In the genomic region with DNA sequence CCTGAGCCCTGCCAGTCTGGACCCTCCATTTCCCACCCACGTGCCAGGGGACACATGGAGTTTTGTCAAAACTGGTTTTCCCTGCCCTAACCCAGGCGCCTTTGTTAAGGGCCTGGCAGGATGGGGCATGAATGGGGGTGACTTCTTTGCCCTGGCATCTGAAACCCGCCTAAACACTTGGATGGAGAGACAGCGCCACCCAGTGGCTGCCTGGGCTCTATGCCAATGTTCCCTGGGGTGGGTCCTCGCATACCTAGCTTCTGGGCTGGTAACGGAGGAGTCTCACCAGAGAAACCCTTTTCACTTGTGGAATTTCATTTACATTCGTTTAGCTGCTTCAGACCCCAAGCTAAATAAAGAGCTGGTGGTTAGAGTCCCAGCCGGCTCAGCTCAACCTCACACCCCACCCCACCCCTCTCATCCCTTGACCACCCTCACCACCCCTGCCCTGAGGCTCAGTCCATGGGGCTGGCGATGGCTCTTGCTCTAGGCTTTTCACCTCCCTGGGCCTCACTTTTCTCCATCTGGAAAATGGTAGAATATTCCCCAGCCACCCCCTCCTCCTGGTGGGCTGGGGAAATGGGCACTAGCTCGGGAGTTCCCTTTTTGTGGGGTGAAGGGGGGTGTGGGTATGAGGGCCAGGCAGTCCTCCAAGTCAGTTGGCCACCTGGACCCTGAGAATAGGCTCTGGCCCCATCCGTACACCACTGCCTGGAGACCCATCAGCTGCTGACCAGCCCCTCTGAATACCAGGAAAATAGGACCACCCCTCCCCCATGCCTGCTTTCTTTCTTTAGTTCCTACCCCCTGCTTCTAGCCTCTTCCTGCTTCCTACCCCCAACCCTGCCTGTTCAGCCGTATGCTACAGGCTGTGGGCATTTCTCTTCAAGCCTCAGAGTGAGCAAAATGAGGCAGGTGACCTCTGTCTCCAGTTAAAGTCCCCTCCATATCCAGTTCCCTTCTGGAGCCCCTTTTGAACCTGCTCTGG, we compare ENCODE assay signal across 8 cellular contexts. TPM values are rescaled to one million over a fixed set of nuclear protein-coding genes. Genes with fewer than 3 reads are reported as not detected.
A peak's percentile ranks its signal among the peaks of the same experiment; 100 is the strongest.
DNase-seq lines count a peak whose midpoint lies in the region; ATAC-seq, FAIRE-seq and TF ChIP-seq lines count a peak whose summit lies in the region.

No MANE protein-coding gene starts in this region.

- 15% methylated on average over 6 of the region's 12 CpGs for WGBS in A549 (ENCODE audit: missing lambda C conversion rate)

- intact Hi-C loops in posterior vena cava (cut with DNase I) (loop anchor here (5.0 to 10.0 kb wide), 2 partner anchors 162 to 395 kb away; a partner anchor contains a TSS), uterus (cut with DNase I; ENCODE audit: low total_unique reads) (loop anchor here (10.0 kb wide), 1 partner anchor 398 kb away; a partner anchor contains a TSS)

- POLR2A ChIA-PET in A549 (lab: Yijun Ruan, JAX): interaction anchor here (1.3 to 3.5 kb wide), 2 partner anchors 387 to 394 kb away, joined by 3 to 26 read pairs; a partner anchor contains a TSS

- peak; percentile 91 to 96 for ATAC-seq in A549
- ATAC-seq in activated naive CD4-positive, alpha-beta T cell treated with anti-CD3 and anti-CD28 coated beads, Interleukin-2, amount 50 U/mL, for 72 hours: peak; percentile 63 to 88

- peak; percentile 66 to 79 for DNase-seq in A549 (ENCODE audit: low read depth in 1 of 2, low spot score in 1 of 2)
- DNase-seq in GM18507 (ENCODE audit: extremely low spot score, insufficient read length, low read depth): peak; percentile 9
- DNase-seq in LHCN-M2 (ENCODE audit: low read depth): peak; percentile 32
- DNase-seq in SK-N-MC (ENCODE audit: low read depth, low spot score): peak; percentile 70
- peak; percentile 54 to 74 for DNase-seq in activated naive CD4-positive, alpha-beta T cell treated with anti-CD3 and anti-CD28 coated beads, Interleukin-2, amount 50 U/mL, for 72 hours (ENCODE audit: low spot score in 2 of 2)
- peak; percentile 80 for DNase-seq in cardiac muscle cell (ENCODE audit: low read depth in 1 of 2, low spot score in 1 of 2)
- DNase-seq in posterior vena cava (ENCODE audit: low spot score): peak; percentile 88
- DNase-seq in uterus: peak; percentile 53 to 66

- no peak overlapping the region for H3K27ac Mint-ChIP-seq in activated naive CD4-positive, alpha-beta T cell treated with anti-CD3 and anti-CD28 coated beads, Interleukin-2, amount 50 U/mL, for 72 hours

- TF ChIP-seq POLR2A in A549 (IDR thresholded peaks at IDR 0.05; ENCODE audit: low read length) (no peak), uterus (IDR thresholded peaks at IDR 0.05) (no peak)

- H3K9me3 ChIP-seq in A549 (no peaks in the 10 kb centered on the region), SK-N-MC (ENCODE audit: low read depth, low read length) (no peaks in the 10 kb centered on the region), cardiac muscle cell (ENCODE audit: low read depth) (no peaks in the 10 kb centered on the region), uterus (no peaks in the 10 kb centered on the region)

- peak; percentile 89 to 93 for TF ChIP-seq RAD21 in A549 (conservative IDR thresholded peaks at IDR 0.05 in 1 of 2, IDR thresholded peaks at IDR 0.05 in 1 of 2)

- no peaks in the 10 kb centered on the region for H3K27me3 ChIP-seq in cardiac muscle cell
- H3K27me3 ChIP-seq in uterus: no peaks in the 10 kb centered on the region

- CTCF ChIA-PET in A549 (lab: Yijun Ruan, JAX): interaction anchor here (0.6 to 15.6 kb wide), 47 partner anchors 8 to 1026 kb away, joined by 3 to 327 read pairs (median 5); a partner anchor contains a TSS

- H3K36me3 ChIP-seq in SK-N-MC (ENCODE audit: insufficient read depth, low read length) (no peaks in the 10 kb centered on the region), cardiac muscle cell (no peaks in the 10 kb centered on the region), uterus (no peaks in the 10 kb centered on the region)

- H3K4me1 ChIP-seq in A549: no peaks in the 10 kb centered on the region
- no peaks in the 10 kb centered on the region for H3K4me1 ChIP-seq in cardiac muscle cell (ENCODE audit: low read depth)
- no peaks in the 10 kb centered on the region for H3K4me1 ChIP-seq in uterus

- H3K4me2 ChIP-seq in A549: no peak overlapping the region

- no peak for TF ChIP-seq EP300 in A549 (IDR thresholded peaks at IDR 0.05)

- TF ChIP-seq CTCF in A549 (IDR thresholded peaks at IDR 0.05) (peak; percentile 75), cardiac muscle cell (IDR thresholded peaks at IDR 0.05; ENCODE audit: low read depth, low read length) (peak; percentile 76), uterus (IDR thresholded peaks at IDR 0.05) (peak; percentile 55 to 68 (median 60))

- H3K27ac ChIP-seq in A549 (no peak overlapping the region), SK-N-MC (peak overlapping the region; percentile 71), cardiac muscle cell (no peak overlapping the region), uterus (no peak overlapping the region)

- H3K4me3 ChIP-seq in A549: no peak overlapping the region
- peak overlapping the region; percentile 45 for H3K4me3 ChIP-seq in SK-N-MC
- no peak overlapping the region for H3K4me3 ChIP-seq in cardiac muscle cell
- no peak overlapping the region for H3K4me3 ChIP-seq in uterus

- no peaks in the 10 kb centered on the region for H3K9me3 Mint-ChIP-seq in activated naive CD4-positive, alpha-beta T cell treated with anti-CD3 and anti-CD28 coated beads, Interleukin-2, amount 50 U/mL, for 72 hours

- FAIRE-seq in A549 (lab: Jason Lieb, UNC) (no peak), GM18507 (lab: Jason Lieb, UNC) (no peak)

- no peaks in the 10 kb centered on the region for H3K36me3 Mint-ChIP-seq in activated naive CD4-positive, alpha-beta T cell treated with anti-CD3 and anti-CD28 coated beads, Interleukin-2, amount 50 U/mL, for 72 hours

- peak overlapping the region; percentile 43 for H3K9ac ChIP-seq in SK-N-MC (ENCODE audit: insufficient read length)

TF ChIP-seq in A549, 52 proteins besides CTCF, POLR2A, EP300 and RAD21:
- TF ChIP-seq, protein P1, sequence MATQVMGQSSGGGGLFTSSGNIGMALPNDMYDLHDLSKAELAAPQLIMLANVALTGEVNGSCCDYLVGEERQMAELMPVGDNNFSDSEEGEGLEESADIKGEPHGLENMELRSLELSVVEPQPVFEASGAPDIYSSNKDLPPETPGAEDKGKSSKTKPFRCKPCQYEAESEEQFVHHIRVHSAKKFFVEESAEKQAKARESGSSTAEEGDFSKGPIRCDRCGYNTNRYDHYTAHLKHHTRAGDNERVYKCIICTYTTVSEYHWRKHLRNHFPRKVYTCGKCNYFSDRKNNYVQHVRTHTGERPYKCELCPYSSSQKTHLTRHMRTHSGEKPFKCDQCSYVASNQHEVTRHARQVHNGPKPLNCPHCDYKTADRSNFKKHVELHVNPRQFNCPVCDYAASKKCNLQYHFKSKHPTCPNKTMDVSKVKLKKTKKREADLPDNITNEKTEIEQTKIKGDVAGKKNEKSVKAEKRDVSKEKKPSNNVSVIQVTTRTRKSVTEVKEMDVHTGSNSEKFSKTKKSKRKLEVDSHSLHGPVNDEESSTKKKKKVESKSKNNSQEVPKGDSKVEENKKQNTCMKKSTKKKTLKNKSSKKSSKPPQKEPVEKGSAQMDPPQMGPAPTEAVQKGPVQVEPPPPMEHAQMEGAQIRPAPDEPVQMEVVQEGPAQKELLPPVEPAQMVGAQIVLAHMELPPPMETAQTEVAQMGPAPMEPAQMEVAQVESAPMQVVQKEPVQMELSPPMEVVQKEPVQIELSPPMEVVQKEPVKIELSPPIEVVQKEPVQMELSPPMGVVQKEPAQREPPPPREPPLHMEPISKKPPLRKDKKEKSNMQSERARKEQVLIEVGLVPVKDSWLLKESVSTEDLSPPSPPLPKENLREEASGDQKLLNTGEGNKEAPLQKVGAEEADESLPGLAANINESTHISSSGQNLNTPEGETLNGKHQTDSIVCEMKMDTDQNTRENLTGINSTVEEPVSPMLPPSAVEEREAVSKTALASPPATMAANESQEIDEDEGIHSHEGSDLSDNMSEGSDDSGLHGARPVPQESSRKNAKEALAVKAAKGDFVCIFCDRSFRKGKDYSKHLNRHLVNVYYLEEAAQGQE (IDR thresholded peaks at IDR 0.05): no peak
- TF ChIP-seq RNF2 (IDR thresholded peaks at IDR 0.05; ENCODE audit: borderline replicate concordance, low read depth) (no peak), TP53 (CRISPR knock-in tag; IDR thresholded peaks at IDR 0.05) (no peak), SMC3 (IDR thresholded peaks at IDR 0.05) (peak; percentile 89)

RNA-seq across cellular contexts. Expression of a gene that starts 57.1 kb away (rescaled TPM):
- polyA plus RNA-seq in A549 (2011; rRNA removed) (16.4 and 20.2 TPM in 2 replicates), A549 (2017; fragmentation: RNase III; extraction: RNeasy Plus Mini Kit Qiagen cat#74134 plus additional on column Dnase treatment) (14.8 to 19.6 TPM (median 18.7 TPM) in 3 replicates), cardiac muscle cell (73.4 and 79.7 TPM in 2 replicates)
- 9.4 and 10.5 TPM in 2 replicates for polyA plus RNA-seq in A549 (2012; cell fraction: cytosol; rRNA removed)
- polyA plus RNA-seq in A549 (2012; cell fraction: nucleus; rRNA removed): 9.3 and 10.4 TPM in 2 replicates
- polyA minus RNA-seq in A549 (2011; rRNA and poly(A)+ RNA removed): 9.6 and 11.4 TPM in 2 replicates
- total RNA-seq in LHCN-M2 (2014; rRNA removed) (15.2 and 21.0 TPM in 2 replicates), cardiac muscle cell (67.4 and 68.9 TPM in 2 replicates), posterior vena cava (10 to 100 TPM; 21.8 to 27.5 TPM), uterus (10 to 100 TPM in 3 of 4 donors, 1 to 10 TPM in 1; 9.7 to 68.0 (median 26.1) TPM)
- polyA plus RNA-seq in LHCN-M2 (2012): 19.8 TPM
- 10 to 100 TPM in 1 of 2 donors, 1 to 10 TPM in 1; 9.0 to 18.1 TPM for total RNA-seq in activated naive CD4-positive, alpha-beta T cell treated with anti-CD3 and anti-CD28 coated beads, Interleukin-2, amount 50 U/mL, for 72 hours

Comparison
In these comparisons a context has a peak if more than half of its experiments do, and no peak if none do; other contexts are left out.
1. DNase-seq: peak in every context shown above with its lines; median percentile 88 in posterior vena cava; 80 in cardiac muscle cell; 72 in A549; 70 in SK-N-MC; 64 in activated naive CD4-positive, alpha-beta T cell treated with anti-CD3 and anti-CD28 coated beads, Interleukin-2, amount 50 U/mL, for 72 hours; 60 in uterus; 32 in LHCN-M2; 9 in GM18507.